8 cellular contexts compared by ENCODE assay signal in genomic region chr3:57227204-57227929, GRCh38. TPM values are rescaled to one million over a fixed set of nuclear protein-coding genes. Genes with fewer than 3 reads are reported as not detected.
A peak's percentile ranks its signal among the peaks of the same experiment; 100 is the strongest.
DNase-seq lines count a peak whose midpoint lies in the region; ATAC-seq and TF ChIP-seq lines count a peak whose summit lies in the region.

Gene APPL1, plus strand, starts transcription at chr3:57227729. Its CDS starts 155 bp downstream, at chr3:57227884.

- H3K4me3 ChIP-seq in GM23338 (peak within 1 kb of the TSS; percentile 91), neuron (ENCODE audit: low read length) (peak within 1 kb of the TSS; percentile 97)

- no peaks in the 10 kb centered on the region for H3K9me2 ChIP-seq in GM23338 (ENCODE audit: insufficient read depth)

- H3K27me3 ChIP-seq in GM23338 (ENCODE audit: insufficient read depth): peaks cover 13% of the 10 kb centered on the region
- no peaks in the 10 kb centered on the region for H3K27me3 ChIP-seq in neuron (ENCODE audit: insufficient read depth, low read length)

- peaks cover 41% of the 10 kb centered on the region for H3K79me2 ChIP-seq in GM23338 (replicated peaks; ENCODE audit: insufficient read depth)

- H3F3A ChIP-seq in GM23338 (replicated peaks; ENCODE audit: low read depth): no peaks in the 10 kb centered on the region

- no peak for TF ChIP-seq CTCF in GM23338 (conservative IDR thresholded peaks at IDR 0.05; ENCODE audit: low read depth in 2 of 2)

- peak within 1 kb of the TSS; percentile 79 for H3K9ac ChIP-seq in ES-I3 (ENCODE audit: low read depth, low read length)

- H3K36me3 ChIP-seq in ES-I3 (ENCODE audit: insufficient read depth, low read length) (no peaks in the 10 kb centered on the region; the same call in 1 of the 2 replicates), GM23338 (ENCODE audit: insufficient read depth) (no peaks in the 10 kb centered on the region), neuron (ENCODE audit: insufficient read depth, low read length) (no peaks in the 10 kb centered on the region)

- H3K9me3 ChIP-seq in ES-I3 (ENCODE audit: control insufficient read depth, insufficient read depth, low read length) (no peaks in the 10 kb centered on the region), neuron (ENCODE audit: low read length) (no peaks in the 10 kb centered on the region)

- H3K4me1 Mint-ChIP-seq in GM23338: peaks cover 16% of the 10 kb centered on the region

- H3K4me2 ChIP-seq in GM23338: peak within 1 kb of the TSS; percentile 95

- peak; percentile 94 for DNase-seq in GM23338 (ENCODE audit: low spot score)
- DNase-seq in Kasumi-1 (lab: John Stamatoyannopoulos, UW): peak; percentile 79 to 83
- peak; percentile 91 for DNase-seq in SK-MEL-5 (ENCODE audit: low read depth, low spot score)
- peak; percentile 90 for DNase-seq in activated naive CD4-positive, alpha-beta T cell treated with Interleukin-2 at 50 U/mL for 16 hours
- DNase-seq in foreskin melanocyte: peak; percentile 85
- peak; percentile 83 for DNase-seq in stromal cell of bone marrow (ENCODE audit: low read depth)

- peak within 1 kb of the TSS; percentile 68 for H3K27ac ChIP-seq in GM23338 (ENCODE audit: low read depth)

- H3K9me3 Mint-ChIP-seq in GM23338: no peaks in the 10 kb centered on the region

- peak within 1 kb of the TSS; percentile 89 for H3K4me3 Mint-ChIP-seq in GM23338

- peaks cover 17% of the 10 kb centered on the region for H3K27me3 Mint-ChIP-seq in GM23338 (ENCODE audit: insufficient read depth, low read depth, poor library complexity)

- no peaks in the 10 kb centered on the region for H3K4me1 ChIP-seq in ES-I3 (ENCODE audit: insufficient read depth, low read length)
- peaks cover 5% of the 10 kb centered on the region; the same call in 1 of the 2 replicates for H3K4me1 ChIP-seq in GM23338 (ENCODE audit: insufficient read depth)
- H3K4me1 ChIP-seq in neuron (ENCODE audit: insufficient read depth, low read length): peaks cover 12% of the 10 kb centered on the region

- peak within 1 kb of the TSS; percentile 94 for H3K27ac Mint-ChIP-seq in GM23338

- in situ Hi-C loops in SK-MEL-5 (cut with HindIII; ENCODE audit: low pct_unique_long_range_greater_than_20kb, low sequenced_read_pairs): no loop called here

- peak within 1 kb of the TSS; percentile 65; the same call in 1 of the 2 replicates for H2AFZ ChIP-seq in GM23338
- H2AFZ ChIP-seq in neuron (ENCODE audit: low read depth, low read length): peak within 1 kb of the TSS; percentile 98

- H4K20me1 ChIP-seq in GM23338 (replicated peaks; ENCODE audit: insufficient read depth): peaks cover 6% of the 10 kb centered on the region; the same call in 1 of the 2 replicates

- peak; percentile 95 for ATAC-seq in GM23338

- H3K36me3 Mint-ChIP-seq in GM23338 (ENCODE audit: low read depth): no peaks in the 10 kb centered on the region

TF ChIP-seq in GM23338, 12 proteins besides CTCF, POLR2A, EP300 and RAD21:
- TF ChIP-seq ZNF331 (CRISPR knock-in tag; IDR thresholded peaks at IDR 0.05; ENCODE audit: low read depth) (no peak), JUNB (IDR thresholded peaks at IDR 0.05; ENCODE audit: unreplicated experiment) (no peak), CREB1 (CRISPR knock-in tag; IDR thresholded peaks at IDR 0.05; ENCODE audit: low read depth) (peak; percentile 51), POLR2AphosphoS5 (IDR thresholded peaks at IDR 0.05; ENCODE audit: low read depth) (peak; percentile 94)

RNA-seq across cellular contexts. Expression of gene APPL1, which starts in this region (rescaled TPM):
- 49.0 and 49.2 TPM in 2 replicates for total RNA-seq in GM23338 (2014; rRNA removed; shearing (Covaris generic))
- 110 and 125 TPM in 2 replicates for polyA plus RNA-seq in GM23338 (2016; fragmentation: Nextera tagmentation; extraction: Ambion mirVana)
- 34.3 and 36.5 TPM in 2 replicates for total RNA-seq in SK-MEL-5 (2014; rRNA removed; shearing (Covaris generic))
- polyA plus RNA-seq in SK-MEL-5 (2015; cell fraction: cytosol; rRNA removed): 16.0 and 22.0 TPM in 2 replicates
- 13.0 and 13.4 TPM in 2 replicates for polyA plus RNA-seq in SK-MEL-5 (2015; cell fraction: nucleus; rRNA removed)

Comparison
In these comparisons a context has a peak if more than half of its experiments do, and no peak if none do; other contexts are left out.
1. Peak in every context shown above with its lines: DNase-seq, ATAC-seq, H3K4me3 ChIP-seq and H3K27ac ChIP-seq.